16 cellular contexts compared by ENCODE assay signal in genomic region chr15:30882861-30883433, GRCh38. TPM values are rescaled to one million over a fixed set of nuclear protein-coding genes. Genes with fewer than 3 reads are reported as not detected.
DNase-seq lines count a peak whose midpoint lies in the region; ATAC-seq and TF ChIP-seq lines count a peak whose summit lies in the region.
"Had no signal": no experiment of that assay in that cellular context is flagged by ENCODE, and none has a peak within 500 bp of the region (broad histone marks: within the 10 kb centered on the region; RNA-seq: fewer than 3 reads in every experiment).

No MANE protein-coding gene starts in this region.

- POLR2A ChIA-PET in T-cell (lab: Charles Lee) (interaction anchor here in 1 of 2 donors (0.5 kb wide), 1 partner anchor 37 kb away, joined by 3 read pairs; no protein-coding TSS in a partner anchor), PC-3 (lab: Charles Lee; ENCODE audit: unreplicated experiment) (no interaction called here)
- POLR2A ChIA-PET in naive thymus-derived CD8-positive, alpha-beta T cell (lab: Charles Lee), result no interaction called here

- BruUV-seq in PC-3 (replicated peaks; lab: Mats Ljungman, UMichigan), result no TSS peak

- H3K27me3 ChIP-seq in PC-3 (ENCODE audit: low read length), result no peaks in the 10 kb centered on the region
- H3K27me3 ChIP-seq: adrenal gland had no signal

- no peak overlapping the region for H3K4me3 Mint-ChIP-seq in T-cell
- no peak overlapping the region for H3K4me3 Mint-ChIP-seq in activated T-cell treated with anti-CD3 and anti-CD28 coated beads, Interleukin-2, amount 50 U/mL, for 72 hours
- peak overlapping the region in 2 of 10 donors; percentile 18 to 47 for H3K4me3 Mint-ChIP-seq in naive thymus-derived CD8-positive, alpha-beta T cell
- H3K4me3 Mint-ChIP-seq: effector memory CD8-positive, alpha-beta T cell; mesothelial cell of epicardium had no signal

- ATAC-seq in T-cell (replicated peaks in 1 of 4), result peak; percentile 45 to 93 (median 74)
- ATAC-seq in activated T-cell treated with anti-CD3 and anti-CD28 coated beads, Interleukin-2, amount 50 U/mL, for 72 hours (replicated peaks in 1 of 2), result peak; percentile 82 to 86
- peak; percentile 89 to 90 for ATAC-seq in naive thymus-derived CD8-positive, alpha-beta T cell
- no peak for ATAC-seq in PC-3
- no peak for ATAC-seq in omental fat pad (ENCODE audit: low FRiP score)
- ATAC-seq in GM18502 (IDR thresholded peaks at IDR 0.05; ENCODE audit: poor library complexity, unreplicated experiment), result no peak
- ATAC-seq: effector memory CD8-positive, alpha-beta T cell had no signal

- H3K4me1 Mint-ChIP-seq in T-cell, result peaks cover 0 to 21% (median 6%) of the 10 kb centered on the region in 3 donors
- peaks cover 4% of the 10 kb centered on the region for H3K4me1 Mint-ChIP-seq in activated T-cell treated with anti-CD3 and anti-CD28 coated beads, Interleukin-2, amount 50 U/mL, for 72 hours (ENCODE audit: low read depth)
- peaks cover 2 to 17% (median 5%) of the 10 kb centered on the region in 4 donors for H3K4me1 Mint-ChIP-seq in naive thymus-derived CD8-positive, alpha-beta T cell
- H3K4me1 Mint-ChIP-seq: mesothelial cell of epicardium had no signal

- no peaks in the 10 kb centered on the region for H3F3A ChIP-seq in PC-3 (ENCODE audit: low read length, unreplicated experiment)

- H3K9me3 Mint-ChIP-seq in T-cell, result peaks cover 0 to 4% (median 2%) of the 10 kb centered on the region in 3 donors
- H3K9me3 Mint-ChIP-seq in activated T-cell treated with anti-CD3 and anti-CD28 coated beads, Interleukin-2, amount 50 U/mL, for 72 hours, result peaks cover 0 to 4% of the 10 kb centered on the region in 2 donors
- peaks cover 0 to 10% (median 0%) of the 10 kb centered on the region in 9 donors for H3K9me3 Mint-ChIP-seq in naive thymus-derived CD8-positive, alpha-beta T cell
- H3K9me3 Mint-ChIP-seq: effector memory CD8-positive, alpha-beta T cell had no signal

- TF ChIP-seq CTCF in PC-3 (conservative IDR thresholded peaks at IDR 0.05; ENCODE audit: low read depth, low read length) (no peak), omental fat pad (IDR thresholded peaks at IDR 0.05) (no peak)

- H2AFZ ChIP-seq in PC-3 (ENCODE audit: low read length), result no peak overlapping the region

- H3K4me2 ChIP-seq in PC-3 (ENCODE audit: low read length), result no peak overlapping the region

- H3K36me3 ChIP-seq in PC-3 (ENCODE audit: low read depth, low read length), result no peaks in the 10 kb centered on the region
- H3K36me3 ChIP-seq: adrenal gland had no signal

- H3K79me2 ChIP-seq in PC-3 (ENCODE audit: low read length), result no peaks in the 10 kb centered on the region

- H3K4me3 ChIP-seq in PC-3 (ENCODE audit: low read length), result no peak overlapping the region
- H3K4me3 ChIP-seq: adrenal gland had no signal

- no peaks in the 10 kb centered on the region for H4K20me1 ChIP-seq in PC-3 (ENCODE audit: low read length)

- H3K36me3 Mint-ChIP-seq in T-cell, result peaks cover 7% of the 10 kb centered on the region
- peaks cover 2% of the 10 kb centered on the region in 2 donors for H3K36me3 Mint-ChIP-seq in activated T-cell treated with anti-CD3 and anti-CD28 coated beads, Interleukin-2, amount 50 U/mL, for 72 hours (ENCODE audit: insufficient read depth in 2 of 2)
- H3K36me3 Mint-ChIP-seq in naive thymus-derived CD8-positive, alpha-beta T cell, result peaks cover 2 to 20% (median 5%) of the 10 kb centered on the region in 3 donors
- H3K36me3 Mint-ChIP-seq: mesothelial cell of epicardium had no signal

- H3K9me2 ChIP-seq in PC-3 (replicated peaks; ENCODE audit: low read length), result peaks cover 8% of the 10 kb centered on the region; the same call in 1 of the 2 replicates

- H3K27ac ChIP-seq in PC-3 (ENCODE audit: low read length), result no peak overlapping the region
- H3K27ac ChIP-seq: adrenal gland had no signal

- no peak overlapping the region for H3K9ac ChIP-seq in PC-3 (ENCODE audit: low read length)

- H3K27ac Mint-ChIP-seq in T-cell, result no peak overlapping the region
- H3K27ac Mint-ChIP-seq in activated T-cell treated with anti-CD3 and anti-CD28 coated beads, Interleukin-2, amount 50 U/mL, for 72 hours, result no peak overlapping the region
- peak overlapping the region in 2 of 10 donors; percentile 28 to 37 for H3K27ac Mint-ChIP-seq in naive thymus-derived CD8-positive, alpha-beta T cell
- H3K27ac Mint-ChIP-seq: effector memory CD8-positive, alpha-beta T cell; mesothelial cell of epicardium had no signal

- H3K9me3 ChIP-seq in PC-3 (ENCODE audit: low read length), result no peaks in the 10 kb centered on the region
- H3K9me3 ChIP-seq: adrenal gland had no signal

- no peaks in the 10 kb centered on the region for H3K4me1 ChIP-seq in PC-3 (ENCODE audit: insufficient read depth, low read length)
- H3K4me1 ChIP-seq: adrenal gland had no signal

- intact Hi-C loops in PC-3 (cut with micrococcal nuclease), result no loop called here

- CTCF ChIA-PET in T-cell (lab: Charles Lee) (no interaction called here), PC-3 (lab: Charles Lee) (no interaction called here)

- peaks cover 0 to 8% of the 10 kb centered on the region in 2 donors for H3K27me3 Mint-ChIP-seq in T-cell
- H3K27me3 Mint-ChIP-seq in activated T-cell treated with anti-CD3 and anti-CD28 coated beads, Interleukin-2, amount 50 U/mL, for 72 hours (ENCODE audit: low read depth), result no peaks in the 10 kb centered on the region
- H3K27me3 Mint-ChIP-seq in naive thymus-derived CD8-positive, alpha-beta T cell, result no peaks in the 10 kb centered on the region

- peak; percentile 13 for DNase-seq in H4 (ENCODE audit: low spot score)
- peak in 17 of 34 experiments; percentile 4 to 36 (median 11) for DNase-seq in T-cell
- DNase-seq in activated T-cell treated with anti-CD3 and anti-CD28 coated beads, Interleukin-2, amount 50 U/mL, for 72 hours, result peak; percentile 28 to 41
- peak in 6 of 10 donors; percentile 12 to 65 (median 22) for DNase-seq in naive thymus-derived CD8-positive, alpha-beta T cell
- no peak for DNase-seq in PC-3
- no peak for DNase-seq in omental fat pad (ENCODE audit: low spot score)
- DNase-seq: adrenal gland; effector memory CD8-positive, alpha-beta T cell; GOT3; hippocampal formation; Karpas-422; NCI-H1436 treated with DMSO at 0.1 percent for 48 hours; NCI-H345; T1000 had no signal

RNA-seq across cellular contexts. Expression of gene FAN1, which starts 20.8 kb away (rescaled TPM):
- total RNA-seq in H4 (2014; rRNA removed; shearing (Covaris generic)), result 13.5 and 14.9 TPM in 2 replicates
- total RNA-seq in T-cell (10 to 100 TPM; 21.2 to 31.2 (median 26.7) TPM), PC-3 (2014; rRNA removed) (16.2 and 16.4 TPM in 2 replicates), omental fat pad (10 to 100 TPM; 11.9 to 18.1 (median 14.3) TPM)
- 10 to 100 TPM; 23.8 to 26.1 TPM for total RNA-seq in activated T-cell treated with anti-CD3 and anti-CD28 coated beads, Interleukin-2, amount 50 U/mL, for 72 hours
- total RNA-seq in naive thymus-derived CD8-positive, alpha-beta T cell, result 10 to 100 TPM; 32.7 to 34.8 TPM
- polyA plus RNA-seq in naive thymus-derived CD8-positive, alpha-beta T cell, result 1 to 10 TPM; 7.4 to 10.0 (median 9.4) TPM

Comparison
In these comparisons a context has a peak if more than half of its experiments do, and no peak if none do; other contexts are left out.
1. DNase-seq: peak in H4 (single experiment), activated T-cell treated with anti-CD3 and anti-CD28 coated beads, Interleukin-2, amount 50 U/mL, for 72 hours (2 of 2) and naive thymus-derived CD8-positive, alpha-beta T cell (6 of 10); none in PC-3 (single experiment) and omental fat pad (single experiment).
2. ATAC-seq: peak in T-cell (4 of 4), activated T-cell treated with anti-CD3 and anti-CD28 coated beads, Interleukin-2, amount 50 U/mL, for 72 hours (2 of 2) and naive thymus-derived CD8-positive, alpha-beta T cell (2 of 2); none in PC-3 (single experiment), omental fat pad (single experiment) and GM18502 (single experiment).